In the genomic region with DNA sequence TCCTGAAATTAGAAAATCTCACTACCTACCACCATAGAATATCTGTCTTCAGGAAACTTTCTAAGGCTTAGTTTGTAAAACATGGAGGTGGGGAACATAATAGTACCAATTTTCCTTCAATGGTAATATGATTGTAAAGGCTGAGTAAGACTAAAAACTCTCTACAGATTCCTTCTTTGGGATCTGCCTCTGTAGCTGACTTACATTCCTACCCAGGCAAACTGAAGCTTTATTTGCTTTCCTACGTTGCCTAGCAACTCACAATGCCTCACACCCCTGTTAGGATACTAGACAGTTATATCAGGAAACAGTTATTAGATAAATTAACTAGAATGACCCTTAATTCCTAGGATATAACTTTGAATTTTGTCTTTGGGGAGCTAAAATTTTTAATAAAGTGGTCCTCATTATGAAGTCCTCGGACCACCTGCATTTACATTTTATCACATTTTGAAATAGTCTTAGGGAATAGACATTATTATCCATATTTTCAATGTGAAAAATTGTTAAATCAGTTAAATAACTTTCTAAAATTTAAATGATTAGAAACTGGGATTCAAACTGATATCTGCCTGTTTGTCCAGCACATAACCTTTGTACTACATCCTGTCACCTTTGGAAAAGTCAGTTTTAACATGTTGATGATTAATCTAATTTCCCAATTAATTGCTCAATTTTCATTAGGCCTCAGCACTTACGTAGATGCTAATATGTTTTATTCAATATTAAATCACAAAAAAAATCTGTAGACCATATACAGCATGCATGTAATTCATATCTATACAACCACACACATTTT, we compare ENCODE assay signal across 8 cellular contexts.
A peak's percentile ranks its signal among the peaks of the same experiment; 100 is the strongest.
DNase-seq lines count a peak whose midpoint lies in the region; ATAC-seq and TF ChIP-seq lines count a peak whose summit lies in the region.

No MANE protein-coding gene starts in this region.

- DNase-seq in NCI-H748 (lab: John Stamatoyannopoulos, UW; ENCODE audit: unreplicated experiment) = peak; percentile 93
- DNase-seq in heart right ventricle = peak in 1 of 2 donors; percentile 38
- DNase-seq in trophoblast cell = peak; percentile 79 to 96
- no peak for DNase-seq in RPMI8226
- no peak for DNase-seq in ecto neural progenitor cell (ENCODE audit: low spot score)

- no peak overlapping the region for H3K4me3 ChIP-seq in HUES6 (ENCODE audit: low read depth, low read length)
- H3K4me3 ChIP-seq in heart right ventricle = no peak overlapping the region
- no peak overlapping the region for H3K4me3 ChIP-seq in trophoblast cell (ENCODE audit: low read depth, low read length)

- no peak overlapping the region for H4K91ac ChIP-seq in trophoblast cell (ENCODE audit: low read depth, low read length)

- peak; percentile 82 to 97 (median 91) for ATAC-seq in heart right ventricle
- ATAC-seq in HG02852 (IDR thresholded peaks at IDR 0.05; ENCODE audit: unreplicated experiment) = no peak
- ATAC-seq in HG03097 (IDR thresholded peaks at IDR 0.05; ENCODE audit: low FRiP score, unreplicated experiment) = no peak

- no peaks in the 10 kb centered on the region for H3K79me1 ChIP-seq in trophoblast cell (ENCODE audit: low read length)

- no peak overlapping the region for H4K8ac ChIP-seq in trophoblast cell (ENCODE audit: low read depth, low read length)

- H3K79me2 ChIP-seq in trophoblast cell (ENCODE audit: control insufficient read depth, insufficient read depth, low read length, poor library complexity) = no peaks in the 10 kb centered on the region

- H3K4me1 ChIP-seq in HUES6 (ENCODE audit: control insufficient read depth, insufficient read depth, low read length) (peaks cover 3% of the 10 kb centered on the region; the same call in 1 of the 2 replicates), heart right ventricle (peaks cover 0 to 15% (median 3%) of the 10 kb centered on the region in 9 donors), trophoblast cell (ENCODE audit: control insufficient read depth in 1 of 2, insufficient read depth in 2 of 2, low read length in 2 of 2) (no peaks in the 10 kb centered on the region)

- no peak overlapping the region for H3K18ac ChIP-seq in trophoblast cell (ENCODE audit: low read length)

- no peak overlapping the region for H3K4ac ChIP-seq in trophoblast cell (ENCODE audit: low read depth, low read length)

- H3K27me3 ChIP-seq in HUES6 (ENCODE audit: control insufficient read depth, insufficient read depth, low read length) (no peaks in the 10 kb centered on the region), heart right ventricle (no peaks in the 10 kb centered on the region), trophoblast cell (ENCODE audit: insufficient read depth, low read length) (no peaks in the 10 kb centered on the region)

- H2AFZ ChIP-seq in trophoblast cell (ENCODE audit: insufficient read depth, low read length, poor library complexity) = no peak overlapping the region

- no peaks in the 10 kb centered on the region for H3K36me3 ChIP-seq in HUES6 (ENCODE audit: control insufficient read depth, insufficient read depth, low read length)
- no peaks in the 10 kb centered on the region for H3K36me3 ChIP-seq in heart right ventricle
- H3K36me3 ChIP-seq in trophoblast cell (ENCODE audit: control insufficient read depth in 1 of 2, insufficient read depth in 2 of 2, low read length in 2 of 2) = no peaks in the 10 kb centered on the region

- no peak overlapping the region for H3K23ac ChIP-seq in trophoblast cell (ENCODE audit: low read length)

- no peak overlapping the region for H2BK5ac ChIP-seq in trophoblast cell (ENCODE audit: low read depth, low read length, poor library complexity)

- no peak overlapping the region for H3K9ac ChIP-seq in HUES6 (ENCODE audit: low read length)
- no peak overlapping the region for H3K9ac ChIP-seq in trophoblast cell (ENCODE audit: low read length)

- H3K27ac ChIP-seq in HUES6 (ENCODE audit: low read depth, low read length) (0 out of 2 replicates have a peak overlapping the region, but pooled peaks have one; percentile 47), heart right ventricle (peak overlapping the region in 4 of 10 donors; percentile 7 to 50 (median 39)), trophoblast cell (ENCODE audit: low read depth, low read length) (no peak overlapping the region)

- no peak overlapping the region for H2BK120ac ChIP-seq in trophoblast cell (ENCODE audit: insufficient read depth, low read length, poor library complexity)

- H3K14ac ChIP-seq in trophoblast cell (ENCODE audit: low read length) = no peak overlapping the region

- no peak for TF ChIP-seq CTCF in heart right ventricle (IDR thresholded peaks at IDR 0.05)

- intact Hi-C loops in heart right ventricle (cut with DNase I) = no loop called here

- no peak overlapping the region for H3K4me2 ChIP-seq in trophoblast cell (ENCODE audit: low read length)

- no peak overlapping the region for H2BK12ac ChIP-seq in trophoblast cell (ENCODE audit: low read length)

- H2AK5ac ChIP-seq in trophoblast cell (ENCODE audit: low read length) = no peak overlapping the region

- 55 to 62% methylated on average over 3 of the region's 3 CpGs for WGBS in heart right ventricle, 2 donors
- no CpG with 5 or more reads among the region's 3 CpGs for WGBS in trophoblast cell (ENCODE audit: extremely low coverage, insufficient coverage, insufficient read length)

- no peaks in the 10 kb centered on the region for H3K9me3 ChIP-seq in HUES6 (ENCODE audit: control insufficient read depth, insufficient read depth, low read depth, low read length)
- H3K9me3 ChIP-seq in heart right ventricle = no peaks in the 10 kb centered on the region
- no peaks in the 10 kb centered on the region for H3K9me3 ChIP-seq in trophoblast cell (ENCODE audit: insufficient read depth, low read depth, low read length)

- H4K12ac ChIP-seq in trophoblast cell (ENCODE audit: low read depth, low read length) = no peak overlapping the region

Comparison
In these comparisons a context has a peak if more than half of its experiments do, and no peak if none do; other contexts are left out.
1. DNase-seq: peak in NCI-H748 (single experiment) and trophoblast cell (2 of 2); none in RPMI8226 (single experiment) and ecto neural progenitor cell (single experiment).
2. ATAC-seq: peak in heart right ventricle (8 of 8); none in HG02852 (single experiment) and HG03097 (single experiment).